Comparison of ENCODE assay signal across 28 cellular contexts in the genomic region with DNA sequence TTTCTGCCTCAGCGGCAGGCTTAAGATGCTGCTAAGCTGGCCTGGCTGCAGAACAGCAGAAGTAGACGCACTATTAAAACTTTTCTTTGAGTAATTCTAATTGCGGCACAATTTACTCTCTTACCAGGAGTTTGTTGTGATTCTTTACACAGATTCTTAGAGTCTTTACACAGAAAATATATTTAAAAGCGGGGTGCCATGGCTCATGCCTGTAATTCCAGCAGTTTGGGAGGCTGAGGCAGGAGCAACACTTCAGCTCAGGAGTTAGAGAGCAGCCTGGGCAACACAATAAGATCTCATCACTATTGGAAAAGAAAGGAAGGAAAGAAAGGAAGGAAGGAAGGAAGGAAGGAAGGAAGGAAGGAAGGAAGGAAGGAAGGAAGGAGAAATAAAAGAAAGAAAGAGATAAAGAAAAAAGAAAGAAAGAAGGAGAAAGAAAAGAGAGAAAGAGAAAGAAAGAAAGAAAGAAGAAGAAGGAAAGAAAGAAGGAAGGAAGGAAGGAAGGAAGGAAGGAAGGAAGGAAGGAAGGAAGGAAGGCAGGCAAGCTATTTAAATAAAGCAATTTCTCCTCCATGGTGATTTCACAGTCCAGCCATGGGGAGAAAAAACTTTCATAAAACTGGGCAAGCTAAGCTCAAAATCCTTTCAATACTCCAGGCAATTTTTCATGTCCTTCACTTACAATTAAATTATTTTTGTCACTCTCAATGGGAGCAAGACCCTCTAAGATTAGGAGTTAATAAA. TPM values are rescaled to one million over a fixed set of nuclear protein-coding genes. Genes with fewer than 3 reads are reported as not detected.
"Had no signal": no experiment of that assay in that cellular context is flagged by ENCODE, and none has a peak within 500 bp of the region (broad histone marks: within the 10 kb centered on the region; RNA-seq: fewer than 3 reads in every experiment).

No MANE protein-coding gene starts in this region.

- H3K36me3 Mint-ChIP-seq: activated naive CD8-positive, alpha-beta T cell treated with anti-CD3 and anti-CD28 coated beads, Interleukin-2, amount 10 ng/mL, durations not matched to agents 7 days and 5 days; natural killer cell treated with Interleukin-12 subunit alpha and Interleukin-12 subunit beta and Interleukin-15 and Interleukin-18, amount 100 ng/mL, for 72 hours; stimulated activated effector memory CD8-positive, alpha-beta T cell treated with anti-CD3 and anti-CD28 coated beads, Interleukin-12 subunit alpha, Interleukin-12 subunit beta, amount 100 ng/mL, for 72 hours had no signal

- H3K4me1 ChIP-seq: ascending aorta, gastroesophageal sphincter, lower lobe of right lung, tibial artery, upper lobe of right lung had no signal

- H3K9me3 ChIP-seq: ascending aorta, gastroesophageal sphincter, lower lobe of right lung, tibial artery, upper lobe of right lung had no signal

- DNase-seq: activated CD4-positive, alpha-beta T cell treated with anti-CD3 and anti-CD28 coated beads for 4 hours; activated CD4-positive, alpha-beta T cell treated with anti-CD3 and anti-CD28 coated beads, Interleukin-2, amount 50 U/mL, for 48 hours; activated CD8-positive, alpha-beta memory T cell treated with anti-CD3 and anti-CD28 coated beads for 24 hours; activated effector memory CD4-positive, alpha-beta T cell treated with Interleukin-2 at 50 U/mL for 16 hours; activated naive CD4-positive, alpha-beta T cell treated with anti-CD3 and anti-CD28 coated beads for 36 hours; activated naive CD8-positive, alpha-beta T cell treated with anti-CD3 and anti-CD28 coated beads, Interleukin-2, amount 10 ng/mL, durations not matched to agents 7 days and 5 days; brain microvascular endothelial cell; dorsolateral prefrontal cortex; effector memory CD4-positive, alpha-beta T cell; hypothalamus; immature natural killer cell; lower lobe of right lung; mesendoderm; stimulated activated CD4-positive, alpha-beta T cell treated with anti-CD3 and anti-CD28 coated beads, Interleukin-4, amount 100 ng/mL, for 24 hours; stimulated activated naive CD8-positive, alpha-beta T cell treated with anti-CD3 and anti-CD28 coated beads, Interleukin-15, amount 100 ng/mL, for 72 hours; tibial artery; upper lobe of right lung had no signal

- H3K4me3 Mint-ChIP-seq: activated naive CD4-positive, alpha-beta T cell treated with anti-CD3 and anti-CD28 coated beads for 36 hours; activated naive CD8-positive, alpha-beta T cell treated with anti-CD3 and anti-CD28 coated beads, Interleukin-2, amount 10 ng/mL, durations not matched to agents 7 days and 5 days; immature natural killer cell; natural killer cell treated with Interleukin-12 subunit alpha and Interleukin-12 subunit beta and Interleukin-15 and Interleukin-18, amount 100 ng/mL, for 72 hours; stimulated activated effector memory CD8-positive, alpha-beta T cell treated with anti-CD3 and anti-CD28 coated beads, Interleukin-12 subunit alpha, Interleukin-12 subunit beta, amount 100 ng/mL, for 72 hours; stimulated activated naive CD8-positive, alpha-beta T cell treated with anti-CD3 and anti-CD28 coated beads, Interleukin-15, amount 100 ng/mL, for 72 hours had no signal

- H3K36me3 ChIP-seq: ascending aorta, brain microvascular endothelial cell, gastroesophageal sphincter, lower lobe of right lung, tibial artery, upper lobe of right lung had no signal

- H3K9me3 Mint-ChIP-seq: activated naive CD8-positive, alpha-beta T cell treated with anti-CD3 and anti-CD28 coated beads, Interleukin-2, amount 10 ng/mL, durations not matched to agents 7 days and 5 days; natural killer cell treated with Interleukin-12 subunit alpha and Interleukin-12 subunit beta and Interleukin-15 and Interleukin-18, amount 100 ng/mL, for 72 hours; stimulated activated effector memory CD8-positive, alpha-beta T cell treated with anti-CD3 and anti-CD28 coated beads, Interleukin-12 subunit alpha, Interleukin-12 subunit beta, amount 100 ng/mL, for 72 hours; stimulated activated naive CD8-positive, alpha-beta T cell treated with anti-CD3 and anti-CD28 coated beads, Interleukin-15, amount 100 ng/mL, for 72 hours had no signal

- H3K4me3 ChIP-seq: ascending aorta, coronary artery, dorsolateral prefrontal cortex, gastroesophageal sphincter, lower lobe of right lung, skin epidermis, tibial artery, upper lobe of right lung had no signal

- H3K27ac ChIP-seq: ascending aorta, brain microvascular endothelial cell, coronary artery, dorsolateral prefrontal cortex, gastroesophageal sphincter, lower lobe of right lung, skin epidermis, tibial artery, upper lobe of right lung, VCaP had no signal

- H3K4me1 Mint-ChIP-seq: activated naive CD8-positive, alpha-beta T cell treated with anti-CD3 and anti-CD28 coated beads, Interleukin-2, amount 10 ng/mL, durations not matched to agents 7 days and 5 days; immature natural killer cell; stimulated activated effector memory CD8-positive, alpha-beta T cell treated with anti-CD3 and anti-CD28 coated beads, Interleukin-12 subunit alpha, Interleukin-12 subunit beta, amount 100 ng/mL, for 72 hours; stimulated activated naive CD8-positive, alpha-beta T cell treated with anti-CD3 and anti-CD28 coated beads, Interleukin-15, amount 100 ng/mL, for 72 hours had no signal

- H3K27me3 ChIP-seq: ascending aorta, brain microvascular endothelial cell, dorsolateral prefrontal cortex, gastroesophageal sphincter, tibial artery, upper lobe of right lung had no signal

- H3K27ac Mint-ChIP-seq: activated naive CD4-positive, alpha-beta T cell treated with anti-CD3 and anti-CD28 coated beads for 36 hours; activated naive CD8-positive, alpha-beta T cell treated with anti-CD3 and anti-CD28 coated beads, Interleukin-2, amount 10 ng/mL, durations not matched to agents 7 days and 5 days; immature natural killer cell; natural killer cell treated with Interleukin-12 subunit alpha and Interleukin-12 subunit beta and Interleukin-15 and Interleukin-18, amount 100 ng/mL, for 72 hours; stimulated activated effector memory CD8-positive, alpha-beta T cell treated with anti-CD3 and anti-CD28 coated beads, Interleukin-12 subunit alpha, Interleukin-12 subunit beta, amount 100 ng/mL, for 72 hours; stimulated activated naive CD8-positive, alpha-beta T cell treated with anti-CD3 and anti-CD28 coated beads, Interleukin-15, amount 100 ng/mL, for 72 hours had no signal

RNA-seq across cellular contexts. Expression of a gene that starts 23.8 kb away (rescaled TPM):
- total RNA-seq: activated naive CD4-positive, alpha-beta T cell treated with anti-CD3 and anti-CD28 coated beads for 36 hours; ascending aorta; fibroblast of lung; natural killer cell treated with Interleukin-12 subunit alpha and Interleukin-12 subunit beta and Interleukin-15 and Interleukin-18, amount 100 ng/mL, for 72 hours; posterior vena cava; sciatic nerve; T-helper 1 cell treated with Interleukin-12 subunit alpha and Interleukin-12 subunit beta and Interleukin-4 antibody, amounts not matched to agents 30 ng/mL and 1 ng/mL, for 36 hours had no signal
- polyA plus RNA-seq: immature natural killer cell had no signal
